8 cellular contexts compared by ENCODE assay signal in the genomic region with DNA sequence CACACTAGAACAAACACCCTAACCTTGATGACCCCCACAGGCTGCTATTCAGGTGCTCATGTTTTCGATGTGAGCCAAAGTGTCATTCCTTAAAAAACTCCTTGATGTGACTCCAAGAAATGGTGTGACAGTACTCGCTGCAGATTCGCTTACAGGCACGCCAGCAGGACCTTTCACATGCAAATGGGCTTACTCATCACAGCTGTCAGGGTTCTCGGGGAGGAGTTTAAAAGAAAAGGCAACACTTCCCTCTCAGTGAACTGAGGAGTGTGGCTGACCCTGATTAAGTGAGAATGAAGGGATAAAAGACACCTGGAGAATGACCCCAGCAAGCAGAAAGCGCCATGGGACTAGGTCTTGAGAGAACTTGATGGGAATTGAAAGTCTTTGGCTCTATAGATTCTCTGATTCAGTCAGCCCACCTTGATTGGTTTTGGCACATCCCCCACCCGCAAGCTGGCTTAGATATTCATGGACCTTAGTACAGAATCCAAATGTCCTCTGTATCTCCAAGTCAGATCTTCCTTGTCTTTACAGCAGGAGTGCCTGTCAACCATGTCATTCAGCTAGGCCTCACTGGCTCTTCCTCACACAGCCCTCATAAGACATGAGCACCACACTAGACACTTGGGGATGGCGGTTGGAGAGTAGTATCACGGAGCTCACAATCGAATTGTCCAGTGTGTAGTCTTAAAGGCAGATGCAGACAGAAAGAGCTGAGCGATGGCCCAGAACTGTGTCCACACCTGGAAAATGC.
DNase-seq lines count a peak whose midpoint lies in the region; ATAC-seq and TF ChIP-seq lines count a peak whose summit lies in the region.

No MANE protein-coding gene starts in this region.

- in situ Hi-C loops in HAP-1 (cut with MboI; ENCODE audit: low sequenced_read_pairs) = no loop called here

- H3K27ac Mint-ChIP-seq in WTC11 = peak overlapping the region; percentile 94

- intact Hi-C loops in left lung (cut with DNase I) = no loop called here
- intact Hi-C loops in tibial artery (cut with DNase I; ENCODE audit: low total_unique reads) = no loop called here
- intact Hi-C loops in ascending aorta (cut with DNase I) = no loop called here

- POLR2A ChIA-PET in WTC11 (lab: Charles Lee) = interaction anchor here (1.3 kb wide), 1 partner anchor 47 kb away, joined by 3 read pairs; no protein-coding TSS in a partner anchor

- H3K4me1 ChIP-seq in HAP-1 (peaks cover 22% of the 10 kb centered on the region), left lung (peaks cover 23 to 36% of the 10 kb centered on the region in 2 donors), tibial artery (peaks cover 0 to 13% (median 6%) of the 10 kb centered on the region in 4 donors), ascending aorta (peaks cover 0 to 6% of the 10 kb centered on the region in 2 donors)

- no peak for TF ChIP-seq CTCF in WTC11 (IDR thresholded peaks at IDR 0.05)
- TF ChIP-seq CTCF in left lung (IDR thresholded peaks at IDR 0.05) = no peak
- TF ChIP-seq CTCF in tibial artery (IDR thresholded peaks at IDR 0.05) = no peak
- TF ChIP-seq CTCF in ascending aorta (IDR thresholded peaks at IDR 0.05) = no peak

- H3K4me3 Mint-ChIP-seq in WTC11 = peak overlapping the region; percentile 39

- ATAC-seq in WTC11 (peak; percentile 96), left lung (peak; percentile 72), HG03196 (IDR thresholded peaks at IDR 0.05; ENCODE audit: unreplicated experiment) (no peak)

- H3K9me3 Mint-ChIP-seq in WTC11 = no peaks in the 10 kb centered on the region

- peaks cover 38% of the 10 kb centered on the region for H3K4me1 Mint-ChIP-seq in WTC11

- H3K36me3 Mint-ChIP-seq in WTC11 = no peaks in the 10 kb centered on the region

- no peaks in the 10 kb centered on the region for H3K36me3 ChIP-seq in HAP-1 (replicated peaks)
- H3K36me3 ChIP-seq in left lung = no peaks in the 10 kb centered on the region
- peaks cover 0 to 4% (median 0%) of the 10 kb centered on the region in 3 donors for H3K36me3 ChIP-seq in tibial artery
- no peaks in the 10 kb centered on the region for H3K36me3 ChIP-seq in ascending aorta

- H3K9me3 ChIP-seq in HAP-1 (no peaks in the 10 kb centered on the region), left lung (no peaks in the 10 kb centered on the region), tibial artery (no peaks in the 10 kb centered on the region), ascending aorta (no peaks in the 10 kb centered on the region)

- CTCF ChIA-PET in WTC11 (lab: Charles Lee) = interaction anchor here (0.6 to 3.5 kb wide), 8 partner anchors 15 to 502 kb away, joined by 3 to 17 read pairs (median 6); a partner anchor contains a TSS

- H3K27me3 ChIP-seq in HAP-1 (ENCODE audit: low read depth) = no peaks in the 10 kb centered on the region
- H3K27me3 ChIP-seq in left lung = no peaks in the 10 kb centered on the region
- H3K27me3 ChIP-seq in tibial artery = no peaks in the 10 kb centered on the region
- no peaks in the 10 kb centered on the region for H3K27me3 ChIP-seq in ascending aorta

- DNase-seq in ELR (ENCODE audit: low read depth) = peak; percentile 88
- DNase-seq in HAP-1 (ENCODE audit: low spot score in 2 of 2) = peak; percentile 69 to 70
- DNase-seq in WTC11 (ENCODE audit: low spot score) = peak; percentile 60
- DNase-seq in left lung = no peak
- DNase-seq in RPMI8226 = no peak
- DNase-seq in tibial artery = no peak
- DNase-seq in ascending aorta (ENCODE audit: low spot score in 2 of 2) = no peak

- H3K27me3 Mint-ChIP-seq in WTC11 (ENCODE audit: low read depth) = no peaks in the 10 kb centered on the region

- H3K27ac ChIP-seq in left lung = peak overlapping the region; percentile 22 to 67
- no peak overlapping the region for H3K27ac ChIP-seq in tibial artery
- H3K27ac ChIP-seq in ascending aorta = no peak overlapping the region

- H3K4me3 ChIP-seq in HAP-1 (no peak overlapping the region), left lung (no peak overlapping the region), tibial artery (no peak overlapping the region), ascending aorta (no peak overlapping the region)

TF ChIP-seq in WTC11, 78 proteins besides CTCF, POLR2A, EP300 and RAD21:
- no peak for TF ChIP-seq NFYB (CRISPR knock-in tag; conservative IDR thresholded peaks at IDR 0.05; ENCODE audit: low read depth)
- TF ChIP-seq, protein P1, sequence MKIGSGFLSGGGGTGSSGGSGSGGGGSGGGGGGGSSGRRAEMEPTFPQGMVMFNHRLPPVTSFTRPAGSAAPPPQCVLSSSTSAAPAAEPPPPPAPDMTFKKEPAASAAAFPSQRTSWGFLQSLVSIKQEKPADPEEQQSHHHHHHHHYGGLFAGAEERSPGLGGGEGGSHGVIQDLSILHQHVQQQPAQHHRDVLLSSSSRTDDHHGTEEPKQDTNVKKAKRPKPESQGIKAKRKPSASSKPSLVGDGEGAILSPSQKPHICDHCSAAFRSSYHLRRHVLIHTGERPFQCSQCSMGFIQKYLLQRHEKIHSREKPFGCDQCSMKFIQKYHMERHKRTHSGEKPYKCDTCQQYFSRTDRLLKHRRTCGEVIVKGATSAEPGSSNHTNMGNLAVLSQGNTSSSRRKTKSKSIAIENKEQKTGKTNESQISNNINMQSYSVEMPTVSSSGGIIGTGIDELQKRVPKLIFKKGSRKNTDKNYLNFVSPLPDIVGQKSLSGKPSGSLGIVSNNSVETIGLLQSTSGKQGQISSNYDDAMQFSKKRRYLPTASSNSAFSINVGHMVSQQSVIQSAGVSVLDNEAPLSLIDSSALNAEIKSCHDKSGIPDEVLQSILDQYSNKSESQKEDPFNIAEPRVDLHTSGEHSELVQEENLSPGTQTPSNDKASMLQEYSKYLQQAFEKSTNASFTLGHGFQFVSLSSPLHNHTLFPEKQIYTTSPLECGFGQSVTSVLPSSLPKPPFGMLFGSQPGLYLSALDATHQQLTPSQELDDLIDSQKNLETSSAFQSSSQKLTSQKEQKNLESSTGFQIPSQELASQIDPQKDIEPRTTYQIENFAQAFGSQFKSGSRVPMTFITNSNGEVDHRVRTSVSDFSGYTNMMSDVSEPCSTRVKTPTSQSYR (CRISPR knock-in tag; IDR thresholded peaks at IDR 0.05) = no peak
- TF ChIP-seq, protein P2, sequence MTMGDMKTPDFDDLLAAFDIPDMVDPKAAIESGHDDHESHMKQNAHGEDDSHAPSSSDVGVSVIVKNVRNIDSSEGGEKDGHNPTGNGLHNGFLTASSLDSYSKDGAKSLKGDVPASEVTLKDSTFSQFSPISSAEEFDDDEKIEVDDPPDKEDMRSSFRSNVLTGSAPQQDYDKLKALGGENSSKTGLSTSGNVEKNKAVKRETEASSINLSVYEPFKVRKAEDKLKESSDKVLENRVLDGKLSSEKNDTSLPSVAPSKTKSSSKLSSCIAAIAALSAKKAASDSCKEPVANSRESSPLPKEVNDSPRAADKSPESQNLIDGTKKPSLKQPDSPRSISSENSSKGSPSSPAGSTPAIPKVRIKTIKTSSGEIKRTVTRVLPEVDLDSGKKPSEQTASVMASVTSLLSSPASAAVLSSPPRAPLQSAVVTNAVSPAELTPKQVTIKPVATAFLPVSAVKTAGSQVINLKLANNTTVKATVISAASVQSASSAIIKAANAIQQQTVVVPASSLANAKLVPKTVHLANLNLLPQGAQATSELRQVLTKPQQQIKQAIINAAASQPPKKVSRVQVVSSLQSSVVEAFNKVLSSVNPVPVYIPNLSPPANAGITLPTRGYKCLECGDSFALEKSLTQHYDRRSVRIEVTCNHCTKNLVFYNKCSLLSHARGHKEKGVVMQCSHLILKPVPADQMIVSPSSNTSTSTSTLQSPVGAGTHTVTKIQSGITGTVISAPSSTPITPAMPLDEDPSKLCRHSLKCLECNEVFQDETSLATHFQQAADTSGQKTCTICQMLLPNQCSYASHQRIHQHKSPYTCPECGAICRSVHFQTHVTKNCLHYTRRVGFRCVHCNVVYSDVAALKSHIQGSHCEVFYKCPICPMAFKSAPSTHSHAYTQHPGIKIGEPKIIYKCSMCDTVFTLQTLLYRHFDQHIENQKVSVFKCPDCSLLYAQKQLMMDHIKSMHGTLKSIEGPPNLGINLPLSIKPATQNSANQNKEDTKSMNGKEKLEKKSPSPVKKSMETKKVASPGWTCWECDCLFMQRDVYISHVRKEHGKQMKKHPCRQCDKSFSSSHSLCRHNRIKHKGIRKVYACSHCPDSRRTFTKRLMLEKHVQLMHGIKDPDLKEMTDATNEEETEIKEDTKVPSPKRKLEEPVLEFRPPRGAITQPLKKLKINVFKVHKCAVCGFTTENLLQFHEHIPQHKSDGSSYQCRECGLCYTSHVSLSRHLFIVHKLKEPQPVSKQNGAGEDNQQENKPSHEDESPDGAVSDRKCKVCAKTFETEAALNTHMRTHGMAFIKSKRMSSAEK (CRISPR knock-in tag; IDR thresholded peaks at IDR 0.05; ENCODE audit: borderline replicate concordance) = no peak
- TF ChIP-seq, protein P3, sequence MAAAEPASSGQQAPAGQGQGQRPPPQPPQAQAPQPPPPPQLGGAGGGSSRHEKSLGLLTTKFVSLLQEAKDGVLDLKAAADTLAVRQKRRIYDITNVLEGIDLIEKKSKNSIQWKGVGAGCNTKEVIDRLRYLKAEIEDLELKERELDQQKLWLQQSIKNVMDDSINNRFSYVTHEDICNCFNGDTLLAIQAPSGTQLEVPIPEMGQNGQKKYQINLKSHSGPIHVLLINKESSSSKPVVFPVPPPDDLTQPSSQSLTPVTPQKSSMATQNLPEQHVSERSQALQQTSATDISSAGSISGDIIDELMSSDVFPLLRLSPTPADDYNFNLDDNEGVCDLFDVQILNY (CRISPR knock-in tag; IDR thresholded peaks at IDR 0.05) = no peak
- TF ChIP-seq, protein P4, sequence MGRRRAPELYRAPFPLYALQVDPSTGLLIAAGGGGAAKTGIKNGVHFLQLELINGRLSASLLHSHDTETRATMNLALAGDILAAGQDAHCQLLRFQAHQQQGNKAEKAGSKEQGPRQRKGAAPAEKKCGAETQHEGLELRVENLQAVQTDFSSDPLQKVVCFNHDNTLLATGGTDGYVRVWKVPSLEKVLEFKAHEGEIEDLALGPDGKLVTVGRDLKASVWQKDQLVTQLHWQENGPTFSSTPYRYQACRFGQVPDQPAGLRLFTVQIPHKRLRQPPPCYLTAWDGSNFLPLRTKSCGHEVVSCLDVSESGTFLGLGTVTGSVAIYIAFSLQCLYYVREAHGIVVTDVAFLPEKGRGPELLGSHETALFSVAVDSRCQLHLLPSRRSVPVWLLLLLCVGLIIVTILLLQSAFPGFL (CRISPR knock-in tag; IDR thresholded peaks at IDR 0.05; ENCODE audit: borderline replicate concordance) = no peak
- TF ChIP-seq, protein P5, sequence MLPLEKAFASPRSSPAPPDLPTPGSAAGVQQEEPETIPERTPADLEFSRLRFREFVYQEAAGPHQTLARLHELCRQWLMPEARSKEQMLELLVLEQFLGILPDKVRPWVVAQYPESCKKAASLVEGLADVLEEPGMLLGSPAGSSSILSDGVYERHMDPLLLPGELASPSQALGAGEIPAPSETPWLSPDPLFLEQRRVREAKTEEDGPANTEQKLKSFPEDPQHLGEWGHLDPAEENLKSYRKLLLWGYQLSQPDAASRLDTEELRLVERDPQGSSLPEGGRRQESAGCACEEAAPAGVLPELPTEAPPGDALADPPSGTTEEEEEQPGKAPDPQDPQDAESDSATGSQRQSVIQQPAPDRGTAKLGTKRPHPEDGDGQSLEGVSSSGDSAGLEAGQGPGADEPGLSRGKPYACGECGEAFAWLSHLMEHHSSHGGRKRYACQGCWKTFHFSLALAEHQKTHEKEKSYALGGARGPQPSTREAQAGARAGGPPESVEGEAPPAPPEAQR (CRISPR knock-in tag; IDR thresholded peaks at IDR 0.05) = no peak

Comparison
In these comparisons a context has a peak if more than half of its experiments do, and no peak if none do; other contexts are left out.
1. DNase-seq: peak in ELR (single experiment), HAP-1 (2 of 2) and WTC11 (single experiment); none in left lung (0 of 2), RPMI8226 (single experiment), tibial artery (0 of 2) and ascending aorta (0 of 2).
2. H3K27ac ChIP-seq: peak in left lung (2 of 2); none in tibial artery (0 of 2) and ascending aorta (0 of 2).